In genomic region chr22:38068641-38069371, GRCh38 we compare ENCODE assay signal across 20 cellular contexts. TPM values are rescaled to one million over a fixed set of nuclear protein-coding genes. Genes with fewer than 3 reads are reported as not detected.
DNase-seq lines count a peak whose midpoint lies in the region; ATAC-seq, FAIRE-seq and TF ChIP-seq lines count a peak whose summit lies in the region.
"Had no signal": no experiment of that assay in that cellular context is flagged by ENCODE, and none has a peak within 500 bp of the region (broad histone marks: within the 10 kb centered on the region; RNA-seq: fewer than 3 reads in every experiment).

No MANE protein-coding gene starts in this region.

- intact Hi-C loops in dorsolateral prefrontal cortex (cut with DNase I), result loop anchor here (2.0 to 5.0 kb wide), 2 partner anchors 502 to 503 kb away; partner anchors contain the start of gene DMC1 (in 2 of the 2)
- intact Hi-C loops in HepG2 (cut with micrococcal nuclease; ENCODE audit: unreplicated experiment), result no loop called here
- intact Hi-C loops in MCF 10A (cut with micrococcal nuclease), result no loop called here

- no peak for TF ChIP-seq POLR2A in HepG2 (IDR thresholded peaks at IDR 0.05; ENCODE audit: insufficient read depth in 1 of 2, low read depth in 2 of 2, low read length in 2 of 2)

- POLR2A ChIA-PET in HepG2 (lab: Yijun Ruan, JAX) (no interaction called here), MCF 10A (lab: Yijun Ruan, JAX) (interaction anchor here (2.4 kb wide), 1 partner anchor 12 kb away, joined by 7 read pairs; the partner anchor contains the start of gene PICK1)

- no peaks in the 10 kb centered on the region for H3K9me2 ChIP-seq in MM.1S (replicated peaks; ENCODE audit: insufficient read depth, low read length)

- in situ Hi-C loops in HepG2 (cut with HindIII; ENCODE audit: extremely low pct_ligation_motif_present, low pct_unique_long_range_greater_than_20kb), result no loop called here

- no peak overlapping the region for H3K4me3 Mint-ChIP-seq in MCF 10A (ENCODE audit: unreplicated experiment)
- H3K4me3 Mint-ChIP-seq: activated naive CD8-positive, alpha-beta T cell treated with anti-CD3 and anti-CD28 coated beads for 36 hours; activated T-cell treated with anti-CD3 and anti-CD28 coated beads, Interleukin-2, amount 50 U/mL, for 4 hours; CD4-positive, alpha-beta T cell had no signal

- TF ChIP-seq EP300 in HepG2 (IDR thresholded peaks at IDR 0.05; ENCODE audit: low read depth in 2 of 2, low read length in 2 of 2), result no peak
- TF ChIP-seq EP300 in HepG2 (CRISPR knock-in tag; IDR thresholded peaks at IDR 0.05; ENCODE audit: borderline replicate concordance), result no peak

- H3K9me3 Mint-ChIP-seq in MCF 10A (ENCODE audit: unreplicated experiment), result no peaks in the 10 kb centered on the region
- H3K9me3 Mint-ChIP-seq: activated naive CD8-positive, alpha-beta T cell treated with anti-CD3 and anti-CD28 coated beads for 36 hours; activated T-cell treated with anti-CD3 and anti-CD28 coated beads, Interleukin-2, amount 50 U/mL, for 4 hours; CD4-positive, alpha-beta T cell had no signal

- no peaks in the 10 kb centered on the region for H3K27me3 ChIP-seq in MM.1S (replicated peaks; ENCODE audit: insufficient read depth, low read length)
- no peaks in the 10 kb centered on the region for H3K27me3 ChIP-seq in dorsolateral prefrontal cortex
- H3K27me3 ChIP-seq in HepG2 (ENCODE audit: control insufficient read depth in 1 of 2, insufficient read depth in 2 of 2, low read length in 2 of 2), result no peaks in the 10 kb centered on the region

- no peak for DNase-seq in MM.1S
- no peak for DNase-seq in dorsolateral prefrontal cortex
- no peak for DNase-seq in HepG2 (ENCODE audit: low spot score)
- DNase-seq in substantia nigra (lab: John Stamatoyannopoulos, UW), result no peak
- no peak for DNase-seq in MCF 10A (ENCODE audit: unreplicated experiment)
- DNase-seq in GM19239 (ENCODE audit: insufficient read length, low spot score), result no peak
- DNase-seq: activated CD4-positive, alpha-beta T cell treated with anti-CD3 and anti-CD28 coated beads, Interleukin-2, amount 50 U/mL, for 48 hours; activated naive CD8-positive, alpha-beta T cell treated with anti-CD3 and anti-CD28 coated beads for 36 hours; activated T-cell treated with anti-CD3 and anti-CD28 coated beads, Interleukin-2, amount 50 U/mL, for 4 hours; CD4-positive, alpha-beta T cell; DMS53; effector CD8-positive, alpha-beta T cell; NCI-H2171 had no signal

- TF ChIP-seq RAD21 in HepG2 (CRISPR knock-in tag; IDR thresholded peaks at IDR 0.05), result no peak

- ATAC-seq in HepG2, result no peak
- ATAC-seq in GM18511 (IDR thresholded peaks at IDR 0.05; ENCODE audit: unreplicated experiment), result no peak
- no peak for ATAC-seq in GM18907 (IDR thresholded peaks at IDR 0.05; ENCODE audit: unreplicated experiment)
- ATAC-seq: activated T-cell treated with anti-CD3 and anti-CD28 coated beads, Interleukin-2, amount 50 U/mL, for 4 hours had no signal

- peaks cover 37% of the 10 kb centered on the region for H3K4me1 ChIP-seq in MM.1S (ENCODE audit: low read length)
- H3K4me1 ChIP-seq in HepG2 (ENCODE audit: insufficient read depth, low read length), result 0 out of 2 replicates have a peak, but pooled peaks cover 5% of the 10 kb centered on the region
- H3K4me1 ChIP-seq: parathyroid adenoma had no signal

- TF ChIP-seq CTCF in MM.1S (IDR thresholded peaks at IDR 0.05; ENCODE audit: low read length) (no peak), dorsolateral prefrontal cortex (IDR thresholded peaks at IDR 0.05 in 54 of 56, conservative IDR thresholded peaks at IDR 0.05 in 2 of 56; ENCODE audit: low read depth in 1 of 56, partially characterized antibody in 56 of 56) (no peak), HepG2 (CRISPR knock-in tag; IDR thresholded peaks at IDR 0.05) (no peak), MCF 10A (IDR thresholded peaks at IDR 0.05; ENCODE audit: unreplicated experiment) (no peak)

- no peak overlapping the region for H3K27ac Mint-ChIP-seq in MCF 10A (ENCODE audit: low read depth, unreplicated experiment)
- H3K27ac Mint-ChIP-seq: activated naive CD8-positive, alpha-beta T cell treated with anti-CD3 and anti-CD28 coated beads for 36 hours; CD4-positive, alpha-beta T cell had no signal

- no peaks in the 10 kb centered on the region for H3K4me1 Mint-ChIP-seq in MCF 10A (ENCODE audit: insufficient read depth, unreplicated experiment)
- H3K4me1 Mint-ChIP-seq: activated naive CD8-positive, alpha-beta T cell treated with anti-CD3 and anti-CD28 coated beads for 36 hours had no signal

- H3K27me3 Mint-ChIP-seq in MCF 10A (ENCODE audit: insufficient read depth, unreplicated experiment), result no peaks in the 10 kb centered on the region
- H3K27me3 Mint-ChIP-seq: activated naive CD8-positive, alpha-beta T cell treated with anti-CD3 and anti-CD28 coated beads for 36 hours; CD4-positive, alpha-beta T cell had no signal

- CTCF ChIA-PET in HepG2 (lab: Yijun Ruan, JAX; ENCODE audit: low intra/inter-chr PET ratio, low total read pairs) (no interaction called here), MCF 10A (lab: Yijun Ruan, JAX) (interaction anchor here (0.5 to 0.7 kb wide), 3 partner anchors 10 to 170 kb away, joined by 3 to 4 read pairs (median 4); no protein-coding TSS in a partner anchor)

- peaks cover 51% of the 10 kb centered on the region for H3K36me3 Mint-ChIP-seq in MCF 10A (ENCODE audit: insufficient read depth, unreplicated experiment)

- H3K27ac ChIP-seq in MM.1S (ENCODE audit: low read length), result peak overlapping the region; percentile 94
- H3K27ac ChIP-seq in dorsolateral prefrontal cortex, result peak overlapping the region; percentile 70 to 100 (median 97)
- H3K27ac ChIP-seq in HepG2 (ENCODE audit: extremely low read length, insufficient read depth, low read length), result no peak overlapping the region
- peak overlapping the region; percentile 76 for H3K27ac ChIP-seq in substantia nigra (ENCODE audit: low read depth, low read length, poor library complexity, severe bottlenecking)
- H3K27ac ChIP-seq: parathyroid adenoma had no signal

- FAIRE-seq in HepG2 (lab: Jason Lieb, UNC), result no peak
- FAIRE-seq in GM19239 (lab: Jason Lieb, UNC), result no peak
- FAIRE-seq: bronchial epithelial cell, TTC549 had no signal

- H3F3A ChIP-seq in MM.1S (ENCODE audit: insufficient read depth, low read length), result peaks cover 30% of the 10 kb centered on the region

- H3K4me3 ChIP-seq in MM.1S (ENCODE audit: low read length) (peak overlapping the region; percentile 56), dorsolateral prefrontal cortex (peak overlapping the region in 13 of 59 donors; percentile 2 to 43 (median 16)), HepG2 (replicated peaks in 1 of 3; ENCODE audit: insufficient read depth in 1 of 3, low read depth in 2 of 3, low read length in 3 of 3) (no peak overlapping the region)

- no TSS peak for BruUV-seq in HepG2 (replicated peaks; lab: Mats Ljungman, UMichigan)
- no TSS peak for BruUV-seq in MCF 10A (replicated peaks; lab: Mats Ljungman, UMichigan)

- H3K36me3 ChIP-seq in MM.1S (replicated peaks; ENCODE audit: insufficient read depth, low read length) (no peaks in the 10 kb centered on the region), HepG2 (replicated peaks in 1 of 2; ENCODE audit: control insufficient read depth in 1 of 2, insufficient read depth in 2 of 2, low read length in 2 of 2) (peaks cover 26 to 39% of the 10 kb centered on the region in 2 experiments)

- no peaks in the 10 kb centered on the region for H4K20me1 ChIP-seq in MM.1S (ENCODE audit: insufficient read depth, low read length)
- H4K20me1 ChIP-seq in HepG2 (ENCODE audit: insufficient read depth, low read length), result no peaks in the 10 kb centered on the region

- peak overlapping the region; percentile 81 for H3K9ac ChIP-seq in MM.1S (ENCODE audit: low read length)
- no peak overlapping the region for H3K9ac ChIP-seq in HepG2 (ENCODE audit: insufficient read depth, low read depth, low read length)
- H3K9ac ChIP-seq: parathyroid adenoma had no signal

- H3K79me2 ChIP-seq in MM.1S (ENCODE audit: low read length) (peaks cover 25% of the 10 kb centered on the region), HepG2 (ENCODE audit: insufficient read depth, low read length) (no peaks in the 10 kb centered on the region)
- H3K79me2 ChIP-seq: parathyroid adenoma had no signal

- H3K9me3 ChIP-seq in MM.1S (replicated peaks; ENCODE audit: insufficient read depth, low read length) (no peaks in the 10 kb centered on the region), HepG2 (ENCODE audit: low read length) (no peaks in the 10 kb centered on the region)

- WGBS in HepG2 (ENCODE audit: low lambda C conversion rate), result 98% methylated on average over 5 of the region's 13 CpGs

- peak overlapping the region; percentile 95 for H3K4me2 ChIP-seq in MM.1S (ENCODE audit: low read depth, low read length)
- H3K4me2 ChIP-seq in HepG2 (ENCODE audit: low read depth, low read length), result no peak overlapping the region

- H2AFZ ChIP-seq in MM.1S (ENCODE audit: low read length) (peak overlapping the region; percentile 46; the same call in 1 of the 2 replicates), HepG2 (ENCODE audit: low read length) (no peak overlapping the region)
- H2AFZ ChIP-seq: parathyroid adenoma had no signal

RNA-seq across cellular contexts. Expression of gene PICK1, which starts 11.6 kb away (rescaled TPM):
- total RNA-seq in dorsolateral prefrontal cortex (100 to 1,000 TPM in 12 of 120 experiments, 10 to 100 TPM in 108; 45.5 to 186 (median 75.9) TPM), HepG2 (2016; rRNA removed; fragmentation: Illumina TruSeq; extraction: Trizol) (16.0 and 19.3 TPM in 2 replicates), MCF 10A (2022) (40.2 and 40.6 TPM in 2 replicates)
- total RNA-seq in HepG2 (2016; cell fraction: cytosol; rRNA removed; fragmentation: Illumina TruSeq; extraction: Trizol; ENCODE audit: low read depth), result 5.2 and 7.0 TPM in 2 replicates
- total RNA-seq in HepG2 (2016; cell fraction: insoluble cytoplasmic fraction; rRNA removed; fragmentation: Illumina TruSeq; extraction: Trizol), result 12.5 and 21.2 TPM in 2 replicates
- total RNA-seq in HepG2 (2016; cell fraction: membrane; rRNA removed; fragmentation: Illumina TruSeq; extraction: Trizol), result 5.1 and 6.4 TPM in 2 replicates
- 23.0 and 24.4 TPM in 2 replicates for total RNA-seq in HepG2 (2016; cell fraction: nucleus; rRNA removed; fragmentation: Illumina TruSeq; extraction: Trizol)
- polyA plus RNA-seq in HepG2 (2011; rRNA removed), result 25.3 and 28.9 TPM in 2 replicates
- 16.7 and 22.6 TPM in 2 replicates for polyA plus RNA-seq in HepG2 (2011; cell fraction: cytosol; rRNA removed)
- polyA plus RNA-seq in HepG2 (2011; cell fraction: nucleus; rRNA removed), result 156 and 186 TPM in 2 replicates
- 11.1 and 11.5 TPM in 2 replicates for polyA plus RNA-seq in HepG2 (2012)
- 1.6 and 2.0 TPM in 2 replicates for polyA plus RNA-seq in HepG2 (2016; cell fraction: cytosol; fragmentation: Illumina TruSeq; extraction: Trizol; ENCODE audit: low read depth)
- 13.6 and 16.4 TPM in 2 replicates for polyA plus RNA-seq in HepG2 (2016; cell fraction: insoluble cytoplasmic fraction; fragmentation: Illumina TruSeq; extraction: Trizol; ENCODE audit: low read depth)
- polyA plus RNA-seq in HepG2 (2016; cell fraction: membrane; fragmentation: Illumina TruSeq; extraction: Trizol; ENCODE audit: low read depth), result 2.3 and 3.1 TPM in 2 replicates
- 45.3 and 47.7 TPM in 2 replicates for polyA plus RNA-seq in HepG2 (2016; cell fraction: nucleus; fragmentation: Illumina TruSeq; extraction: Trizol; ENCODE audit: insufficient read depth, low read depth)
- polyA minus RNA-seq in HepG2 (2011; rRNA and poly(A)+ RNA removed; ENCODE audit: low replicate concordance), result 19.1 and 21.9 TPM in 2 replicates
- polyA minus RNA-seq in HepG2 (2011; cell fraction: cytosol; rRNA and poly(A)+ RNA removed), result 5.4 and 6.4 TPM in 2 replicates
- polyA minus RNA-seq in HepG2 (2011; cell fraction: nucleus; rRNA and poly(A)+ RNA removed), result 26.1 and 32.8 TPM in 2 replicates

RNA-seq across cellular contexts. Expression of gene SLC16A8, which starts 15.2 kb away (rescaled TPM):
- total RNA-seq in dorsolateral prefrontal cortex, result 1 to 10 TPM in 92 of 120 experiments, under 1 TPM in 20, not detected in 8; 0.35 to 9.3 (median 1.9) TPM
- not detected in 2 replicates for total RNA-seq in HepG2 (2016; rRNA removed; fragmentation: Illumina TruSeq; extraction: Trizol)
- not detected in 2 replicates for total RNA-seq in HepG2 (2016; cell fraction: cytosol; rRNA removed; fragmentation: Illumina TruSeq; extraction: Trizol; ENCODE audit: low read depth)
- total RNA-seq in HepG2 (2016; cell fraction: insoluble cytoplasmic fraction; rRNA removed; fragmentation: Illumina TruSeq; extraction: Trizol), result not detected in 2 replicates
- total RNA-seq in HepG2 (2016; cell fraction: membrane; rRNA removed; fragmentation: Illumina TruSeq; extraction: Trizol), result not detected in 2 replicates
- not detected in 2 replicates for total RNA-seq in HepG2 (2016; cell fraction: nucleus; rRNA removed; fragmentation: Illumina TruSeq; extraction: Trizol)
- not detected in 2 replicates for polyA plus RNA-seq in HepG2 (2011; rRNA removed)
- polyA plus RNA-seq in HepG2 (2011; cell fraction: cytosol; rRNA removed), result not detected in 2 replicates
- not detected in 2 replicates for polyA plus RNA-seq in HepG2 (2011; cell fraction: nucleus; rRNA removed)
- polyA plus RNA-seq in HepG2 (2012), result 0.44 and 0.49 TPM in 2 replicates
- not detected in 2 replicates for polyA plus RNA-seq in HepG2 (2016; cell fraction: cytosol; fragmentation: Illumina TruSeq; extraction: Trizol; ENCODE audit: low read depth)
- not detected in 2 replicates for polyA plus RNA-seq in HepG2 (2016; cell fraction: insoluble cytoplasmic fraction; fragmentation: Illumina TruSeq; extraction: Trizol; ENCODE audit: low read depth)
- polyA plus RNA-seq in HepG2 (2016; cell fraction: membrane; fragmentation: Illumina TruSeq; extraction: Trizol; ENCODE audit: low read depth), result not detected in 2 replicates
- not detected in 2 replicates for polyA plus RNA-seq in HepG2 (2016; cell fraction: nucleus; fragmentation: Illumina TruSeq; extraction: Trizol; ENCODE audit: insufficient read depth, low read depth)
- not detected in 2 replicates for polyA minus RNA-seq in HepG2 (2011; rRNA and poly(A)+ RNA removed; ENCODE audit: low replicate concordance)
- polyA minus RNA-seq in HepG2 (2011; cell fraction: cytosol; rRNA and poly(A)+ RNA removed), result not detected in 2 replicates
- not detected in 2 replicates for polyA minus RNA-seq in HepG2 (2011; cell fraction: nucleus; rRNA and poly(A)+ RNA removed)
- total RNA-seq in MCF 10A (2022), result not detected in 2 replicates
- total RNA-seq: activated naive CD8-positive, alpha-beta T cell treated with anti-CD3 and anti-CD28 coated beads for 36 hours; activated T-cell treated with anti-CD3 and anti-CD28 coated beads, Interleukin-2, amount 50 U/mL, for 4 hours; CD4-positive, alpha-beta T cell; left lobe of liver; LHCN-M2 had no signal

RNA-seq across cellular contexts. Expression of gene BAIAP2L2, which starts 41.7 kb away (rescaled TPM):
- 10 to 100 TPM in 10 of 120 experiments, 1 to 10 TPM in 110; 2.2 to 14.9 (median 6.0) TPM for total RNA-seq in dorsolateral prefrontal cortex
- 3.0 and 4.4 TPM in 2 replicates for total RNA-seq in HepG2 (2016; rRNA removed; fragmentation: Illumina TruSeq; extraction: Trizol)
- total RNA-seq in HepG2 (2016; cell fraction: cytosol; rRNA removed; fragmentation: Illumina TruSeq; extraction: Trizol; ENCODE audit: low read depth), result 2.2 and 2.3 TPM in 2 replicates
- total RNA-seq in HepG2 (2016; cell fraction: insoluble cytoplasmic fraction; rRNA removed; fragmentation: Illumina TruSeq; extraction: Trizol), result 1.8 and 4.6 TPM in 2 replicates
- total RNA-seq in HepG2 (2016; cell fraction: membrane; rRNA removed; fragmentation: Illumina TruSeq; extraction: Trizol), result 2.9 and 3.5 TPM in 2 replicates
- total RNA-seq in HepG2 (2016; cell fraction: nucleus; rRNA removed; fragmentation: Illumina TruSeq; extraction: Trizol), result 3.9 and 4.3 TPM in 2 replicates
- polyA plus RNA-seq in HepG2 (2011; rRNA removed), result 7.5 and 8.4 TPM in 2 replicates
- polyA plus RNA-seq in HepG2 (2011; cell fraction: cytosol; rRNA removed), result 3.0 and 4.7 TPM in 2 replicates
- 77.2 and 103 TPM in 2 replicates for polyA plus RNA-seq in HepG2 (2011; cell fraction: nucleus; rRNA removed)
- polyA plus RNA-seq in HepG2 (2012), result 5.6 and 7.7 TPM in 2 replicates
- 3.1 and 3.4 TPM in 2 replicates for polyA plus RNA-seq in HepG2 (2016; cell fraction: cytosol; fragmentation: Illumina TruSeq; extraction: Trizol; ENCODE audit: low read depth)
- 4.8 and 7.0 TPM in 2 replicates for polyA plus RNA-seq in HepG2 (2016; cell fraction: insoluble cytoplasmic fraction; fragmentation: Illumina TruSeq; extraction: Trizol; ENCODE audit: low read depth)
- polyA plus RNA-seq in HepG2 (2016; cell fraction: membrane; fragmentation: Illumina TruSeq; extraction: Trizol; ENCODE audit: low read depth), result 4.5 TPM in 2 replicates
- polyA plus RNA-seq in HepG2 (2016; cell fraction: nucleus; fragmentation: Illumina TruSeq; extraction: Trizol; ENCODE audit: insufficient read depth, low read depth), result 34.3 and 34.8 TPM in 2 replicates
- 0.23 and 3.8 TPM in 2 replicates for polyA minus RNA-seq in HepG2 (2011; rRNA and poly(A)+ RNA removed; ENCODE audit: low replicate concordance)
- 3.0 and 4.1 TPM in 2 replicates for polyA minus RNA-seq in HepG2 (2011; cell fraction: cytosol; rRNA and poly(A)+ RNA removed)
- 4.5 and 5.1 TPM in 2 replicates for polyA minus RNA-seq in HepG2 (2011; cell fraction: nucleus; rRNA and poly(A)+ RNA removed)
- 3.6 and 7.1 TPM in 2 replicates for total RNA-seq in MCF 10A (2022)

Comparison
In these comparisons a context has a peak if more than half of its experiments do, and no peak if none do; other contexts are left out.
1. intact Hi-C loops: an anchor here in dorsolateral prefrontal cortex (2.0 to 5.0 kb wide); none called in HepG2 and MCF 10A.